Comparison of ENCODE assay signal across 1 cellular context in the genomic region with DNA sequence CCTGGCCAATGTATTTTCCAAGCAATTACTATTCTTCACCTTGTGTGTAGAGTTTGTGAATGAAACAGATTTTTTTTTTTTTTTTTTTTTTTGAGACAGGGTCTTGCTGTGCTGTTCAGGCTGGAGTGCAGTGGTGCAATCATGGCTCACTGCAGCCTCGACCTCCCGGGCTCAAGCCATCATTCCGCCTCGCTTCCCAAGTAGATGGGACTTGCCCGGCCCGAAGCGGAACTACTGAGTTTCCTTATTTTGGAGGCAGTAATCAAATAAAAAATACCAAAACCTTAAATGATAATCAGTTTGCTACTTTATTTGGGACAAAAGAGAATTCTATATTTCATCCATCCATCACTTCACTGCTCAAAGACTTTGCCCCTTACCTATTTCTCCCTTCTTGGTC.
TF ChIP-seq lines count a peak whose summit lies in the region.

No MANE protein-coding gene starts in this region.

TF ChIP-seq in H1, 55 proteins besides CTCF, POLR2A, EP300 and RAD21:
- TF ChIP-seq KDM4A (IDR thresholded peaks at IDR 0.05; ENCODE audit: low read depth, low read length, severe bottlenecking) (no peak), MAFK (IDR thresholded peaks at IDR 0.05; ENCODE audit: low read depth, low read length) (no peak), FOSL1 (IDR thresholded peaks at IDR 0.05; ENCODE audit: insufficient read depth, low read depth, low read length) (no peak), BCL11A (IDR thresholded peaks at IDR 0.05; ENCODE audit: low read depth in 2 of 2, low read length in 2 of 2) (no peak), SUZ12 (IDR thresholded peaks at IDR 0.05; ENCODE audit: low read length) (no peak), KDM1A (IDR thresholded peaks at IDR 0.05; ENCODE audit: borderline replicate concordance, low read length) (no peak), CEBPB (IDR thresholded peaks at IDR 0.05; ENCODE audit: low read depth, low read length) (no peak)
